24 cellular contexts compared by ENCODE assay signal in genomic region chr3:66592927-66593625, GRCh38.
DNase-seq lines count a peak whose midpoint lies in the region; FAIRE-seq and TF ChIP-seq lines count a peak whose summit lies in the region.
"Had no signal": no experiment of that assay in that cellular context is flagged by ENCODE, and none has a peak within 500 bp of the region (broad histone marks: within the 10 kb centered on the region; RNA-seq: fewer than 3 reads in every experiment).

No MANE protein-coding gene starts in this region.

- in situ Hi-C loops in brain microvascular endothelial cell (cut with HindIII; ENCODE audit: low pct_ligation_motif_present, low sequenced_read_pairs): no loop called here

- H3K9me3 ChIP-seq in skeletal muscle satellite cell (replicated peaks; ENCODE audit: low read length): no peaks in the 10 kb centered on the region
- H3K9me3 ChIP-seq: esophagus squamous epithelium, heart right ventricle, ovary had no signal

- H3K36me3 ChIP-seq in brain microvascular endothelial cell (replicated peaks): no peaks in the 10 kb centered on the region
- no peaks in the 10 kb centered on the region for H3K36me3 ChIP-seq in skeletal muscle satellite cell (ENCODE audit: insufficient read depth, low read length)
- H3K36me3 ChIP-seq: esophagus squamous epithelium, heart right ventricle, ovary had no signal

- TF ChIP-seq CTCF in brain microvascular endothelial cell (IDR thresholded peaks at IDR 0.05; ENCODE audit: low read depth, low read length, missing control alignments): no peak

- peak; percentile 63 for DNase-seq in LHCN-M2 (ENCODE audit: low read depth)
- DNase-seq in brain microvascular endothelial cell: peak; percentile 27
- peak; percentile 57 for DNase-seq in islet precursor cell
- DNase-seq in NCI-H187 treated with DMSO at 0.1 percent for 48 hours (lab: John Stamatoyannopoulos, UW): no peak
- DNase-seq in foreskin melanocyte: no peak
- no peak for DNase-seq in NCI-H146 treated with DMSO at 0.1 percent for 48 hours (lab: John Stamatoyannopoulos, UW; ENCODE audit: unreplicated experiment)
- DNase-seq in GM12892 (ENCODE audit: insufficient read length): no peak
- DNase-seq: activated CD4-positive, alpha-beta T cell treated with anti-CD3 and anti-CD28 coated beads for 4 hours; activated effector memory CD4-positive, alpha-beta T cell treated with Interleukin-2 at 50 U/mL for 16 hours; AML-193; amygdala; COR-L47; esophagus squamous epithelium; heart right ventricle; NCI-H1092; NCI-H2107; NCI-H524 treated with DMSO at 0.1 percent for 48 hours; OCI-M1; ovary; stimulated activated CD4-positive, alpha-beta T cell treated with anti-CD3 and anti-CD28 coated beads, Interleukin-4, amount 100 ng/mL, for 24 hours; T1000 had no signal

- H3K9ac ChIP-seq in skeletal muscle satellite cell (ENCODE audit: low read depth, low read length): peak overlapping the region; percentile 48

- H3K4me2 ChIP-seq in skeletal muscle satellite cell (ENCODE audit: low read length): peak overlapping the region; percentile 57

- peaks cover 38% of the 10 kb centered on the region for H3K4me1 ChIP-seq in skeletal muscle satellite cell (ENCODE audit: control insufficient read depth, insufficient read depth, low read length)

- H3K4me3 ChIP-seq in brain microvascular endothelial cell (ENCODE audit: low read depth, low read length) (no peak overlapping the region), skeletal muscle satellite cell (ENCODE audit: low read length) (no peak overlapping the region)
- H3K4me3 ChIP-seq: esophagus squamous epithelium, heart right ventricle, K562, ovary, SK-N-MC had no signal

- H3K27me3 ChIP-seq in brain microvascular endothelial cell (replicated peaks): no peaks in the 10 kb centered on the region
- H3K27me3 ChIP-seq in skeletal muscle satellite cell (ENCODE audit: control insufficient read depth, insufficient read depth, low read length): no peaks in the 10 kb centered on the region
- H3K27me3 ChIP-seq: esophagus squamous epithelium, heart right ventricle, ovary had no signal

- H3K27ac ChIP-seq in brain microvascular endothelial cell: peak overlapping the region; percentile 31
- H3K27ac ChIP-seq: esophagus squamous epithelium, heart right ventricle, ovary, SK-N-MC had no signal

- no peak for TF ChIP-seq POLR2A in GM12892 (IDR thresholded peaks at IDR 0.05; ENCODE audit: low read depth, low read length)

- FAIRE-seq in GM12892 (lab: Jason Lieb, UNC): no peak
- FAIRE-seq: K562 had no signal

Comparison
In these comparisons a context has a peak if more than half of its experiments do, and no peak if none do; other contexts are left out.
1. DNase-seq: peak in LHCN-M2 (single experiment), brain microvascular endothelial cell (single experiment) and islet precursor cell (single experiment); none in NCI-H187 treated with DMSO at 0.1 percent for 48 hours (single experiment), foreskin melanocyte (single experiment), NCI-H146 treated with DMSO at 0.1 percent for 48 hours (single experiment) and GM12892 (single experiment).